In the genomic region with DNA sequence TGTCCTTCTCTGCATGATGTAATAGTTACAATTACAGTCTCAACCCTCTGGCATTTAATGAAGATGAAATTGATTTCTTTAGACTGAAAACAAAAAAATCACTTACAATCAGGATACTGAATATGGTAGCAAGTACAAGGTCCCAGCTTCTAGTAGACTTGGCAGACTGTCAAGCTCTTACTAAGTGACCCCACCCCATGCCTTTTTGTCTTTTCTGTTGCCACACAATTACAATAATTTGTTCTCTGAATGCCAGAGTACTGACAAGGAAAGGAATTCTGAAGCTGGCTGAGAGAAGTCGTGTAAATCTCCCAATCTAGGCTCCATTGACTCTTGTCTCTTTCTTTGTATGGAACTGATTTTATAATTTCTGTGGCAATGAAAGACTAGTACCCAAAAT, we compare ENCODE assay signal across 16 cellular contexts.
DNase-seq lines count a peak whose midpoint lies in the region; ATAC-seq, FAIRE-seq and TF ChIP-seq lines count a peak whose summit lies in the region.
"Had no signal": no experiment of that assay in that cellular context is flagged by ENCODE, and none has a peak within 500 bp of the region (broad histone marks: within the 10 kb centered on the region; RNA-seq: fewer than 3 reads in every experiment).

No MANE protein-coding gene starts in this region.

- no peak for TF ChIP-seq POLR2A in H54 (IDR thresholded peaks at IDR 0.05; ENCODE audit: low read depth, low read length)

- DNase-seq in H54 (ENCODE audit: insufficient read length, low spot score) = no peak
- peak; percentile 89 for DNase-seq in NCI-H748 (lab: John Stamatoyannopoulos, UW; ENCODE audit: unreplicated experiment)
- DNase-seq in epithelial cell of proximal tubule (ENCODE audit: low read depth) = peak; percentile 50
- peak; percentile 81 for DNase-seq in retinal pigment epithelial cell (ENCODE audit: low read depth)
- no peak for DNase-seq in NK-92 (lab: John Stamatoyannopoulos, UW; ENCODE audit: unreplicated experiment)
- DNase-seq in GM13976 (ENCODE audit: low spot score) = no peak
- no peak for DNase-seq in left ventricle myocardium superior
- DNase-seq: activated B cell treated with CpG ODN at 0.5 μM for 24 hours; CD8-positive, alpha-beta T cell; Kasumi-1; kidney; NCI-H2029 treated with DMSO at 0.1 percent for 48 hours; stimulated activated CD4-positive, alpha-beta T cell treated with anti-CD3 and anti-CD28 coated beads, Interleukin-4, amount 100 ng/mL, for 1 hour had no signal

- in situ Hi-C loops in GM13976 (cut with MboI; ENCODE audit: low sequenced_read_pairs, unreplicated experiment) = no loop called here

- ATAC-seq in left ventricle myocardium superior = no peak
- ATAC-seq: CD8-positive, alpha-beta T cell; HCT116; stimulated activated memory B cell treated with anti-CD40 and anti-IgM and Interleukin-4, amounts not matched to agents 10 μg/mL and 1 μg/mL and 100 μg/mL, for 72 hours had no signal

- intact Hi-C loops in left ventricle myocardium superior (cut with micrococcal nuclease) = no loop called here

- peak; percentile 81 for FAIRE-seq in H54 (lab: Jason Lieb, UNC)
- FAIRE-seq: kidney had no signal

- H3K4me3 ChIP-seq in epithelial cell of proximal tubule (ENCODE audit: low read depth, low read length) (no peak overlapping the region), retinal pigment epithelial cell (ENCODE audit: low read length) (no peak overlapping the region)
- H3K4me3 ChIP-seq: adrenal gland had no signal

- TF ChIP-seq CTCF in epithelial cell of proximal tubule (conservative IDR thresholded peaks at IDR 0.05; ENCODE audit: low read depth, low read length) (no peak), retinal pigment epithelial cell (conservative IDR thresholded peaks at IDR 0.05; ENCODE audit: low read depth, low read length) (no peak), GM13976 (IDR thresholded peaks at IDR 0.05; ENCODE audit: borderline replicate concordance, control extremely low read depth, extremely low read depth, insufficient read depth, missing control alignments) (no peak)

Comparison
In these comparisons a context has a peak if more than half of its experiments do, and no peak if none do; other contexts are left out.
1. DNase-seq: peak in NCI-H748 (single experiment), epithelial cell of proximal tubule (single experiment) and retinal pigment epithelial cell (single experiment); none in H54 (single experiment), NK-92 (single experiment), GM13976 (single experiment) and left ventricle myocardium superior (single experiment).